In the genomic region with DNA sequence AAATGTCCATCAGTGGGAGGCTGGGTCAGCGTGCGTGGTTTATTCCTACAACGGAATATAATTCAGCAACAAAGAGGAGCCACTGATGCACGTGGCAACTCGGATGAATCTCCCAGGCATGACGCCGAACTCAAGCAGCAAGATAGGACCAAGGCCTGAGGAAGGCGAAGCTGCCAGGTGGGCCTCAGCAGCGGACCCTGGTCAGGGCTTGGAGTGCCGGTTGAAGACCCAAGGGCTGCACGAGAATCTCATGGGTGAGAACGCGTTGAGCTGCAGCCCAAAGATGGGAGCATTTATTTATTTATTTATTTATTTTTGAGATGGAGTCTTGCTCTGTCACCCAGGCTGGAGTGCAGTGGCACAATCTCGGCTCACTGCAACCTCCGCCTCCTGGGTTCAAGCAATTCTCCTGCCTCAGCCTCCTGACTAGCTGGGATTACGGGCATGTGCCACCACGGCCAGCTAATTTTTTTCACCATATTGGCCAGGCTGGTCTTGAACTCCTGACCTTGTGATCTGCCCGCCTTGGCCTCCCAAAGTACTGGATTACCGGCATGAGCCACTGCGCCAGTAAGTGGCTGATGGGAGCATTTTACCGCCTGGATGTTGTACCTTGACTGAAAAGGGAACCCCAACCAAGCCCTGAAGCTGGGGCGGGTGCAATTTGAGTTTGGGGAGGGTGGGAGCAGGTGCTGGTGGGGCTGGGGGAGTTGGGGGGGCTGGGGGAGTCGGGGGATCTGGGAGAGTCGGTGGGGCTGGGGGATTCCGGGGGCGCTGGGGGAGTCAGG, we compare ENCODE assay signal across 1 cellular context.
A peak's percentile ranks its signal among the peaks of the same experiment; 100 is the strongest.
TF ChIP-seq lines count a peak whose summit lies in the region.

No MANE protein-coding gene starts in this region.

TF ChIP-seq in H1, 55 proteins besides CTCF, POLR2A, EP300 and RAD21:
- TF ChIP-seq TBP (IDR thresholded peaks at IDR 0.05; ENCODE audit: low read depth, low read length) (peak; percentile 84), TAF7 (optimal IDR thresholded peaks at IDR 0.05; ENCODE audit: borderline replicate concordance, low read depth, low read length) (no peak)
